14 cellular contexts compared by ENCODE assay signal in genomic region chr2:70870790-70871189, GRCh38. TPM values are rescaled to one million over a fixed set of nuclear protein-coding genes. Genes with fewer than 3 reads are reported as not detected.
"Had no signal": no experiment of that assay in that cellular context is flagged by ENCODE, and none has a peak within 500 bp of the region (broad histone marks: within the 10 kb centered on the region; RNA-seq: fewer than 3 reads in every experiment).

No MANE protein-coding gene starts in this region.

- H3K27ac ChIP-seq: gastrocnemius medialis, heart left ventricle, lower lobe of right lung, neural progenitor cell, pancreas, thoracic aorta had no signal

- H3K4me3 ChIP-seq: lower lobe of right lung, neural progenitor cell had no signal

- H3K4me1 ChIP-seq: neural progenitor cell, pancreas had no signal

- H3K9me3 ChIP-seq: gastrocnemius medialis, heart left ventricle, lower lobe of right lung, pancreas, thoracic aorta had no signal

- H3K36me3 ChIP-seq: gastrocnemius medialis, heart left ventricle, lower lobe of right lung, neural progenitor cell, pancreas, thoracic aorta had no signal

- H3K27me3 ChIP-seq: pancreas had no signal

RNA-seq across cellular contexts. Expression of gene VAX2, which starts 29.6 kb away (rescaled TPM):
- total RNA-seq: activated CD4-positive, alpha-beta T cell treated with anti-CD3 and anti-CD28 coated beads, Interleukin-2, amount 10 ng/mL, durations not matched to agents 7 days and 5 days; activated naive CD4-positive, alpha-beta T cell treated with anti-CD3 and anti-CD28 coated beads for 36 hours; activated T-helper 17 cell treated with anti-CD3 and anti-CD28 coated beads, Interleukin-2, amount 50 U/mL, for 72 hours; dermis microvascular lymphatic vessel endothelial cell; lower lobe of right lung; T-helper 2 cell treated with Interferon-gamma antibody and Interleukin-4, amounts not matched to agents 100 ng/mL and 5 ng/mL, for 36 hours had no signal
- polyA plus RNA-seq: immature natural killer cell had no signal

RNA-seq across cellular contexts. Expression of gene CD207, which starts 35.2 kb away (rescaled TPM):
- total RNA-seq: activated CD4-positive, alpha-beta T cell treated with anti-CD3 and anti-CD28 coated beads, Interleukin-2, amount 10 ng/mL, durations not matched to agents 7 days and 5 days; activated naive CD4-positive, alpha-beta T cell treated with anti-CD3 and anti-CD28 coated beads for 36 hours; activated T-helper 17 cell treated with anti-CD3 and anti-CD28 coated beads, Interleukin-2, amount 50 U/mL, for 72 hours; astrocyte; epithelial cell of proximal tubule; gastrocnemius medialis; T-helper 2 cell treated with Interferon-gamma antibody and Interleukin-4, amounts not matched to agents 100 ng/mL and 5 ng/mL, for 36 hours had no signal

RNA-seq across cellular contexts. Expression of gene CLEC4F, which starts 50.4 kb away (rescaled TPM):
- total RNA-seq: activated CD4-positive, alpha-beta T cell treated with anti-CD3 and anti-CD28 coated beads, Interleukin-2, amount 10 ng/mL, durations not matched to agents 7 days and 5 days; activated naive CD4-positive, alpha-beta T cell treated with anti-CD3 and anti-CD28 coated beads for 36 hours; astrocyte; epithelial cell of proximal tubule; T-helper 2 cell treated with Interferon-gamma antibody and Interleukin-4, amounts not matched to agents 100 ng/mL and 5 ng/mL, for 36 hours had no signal
- polyA plus RNA-seq: immature natural killer cell had no signal
